Comparison of ENCODE assay signal across 10 cellular contexts in the genomic region with DNA sequence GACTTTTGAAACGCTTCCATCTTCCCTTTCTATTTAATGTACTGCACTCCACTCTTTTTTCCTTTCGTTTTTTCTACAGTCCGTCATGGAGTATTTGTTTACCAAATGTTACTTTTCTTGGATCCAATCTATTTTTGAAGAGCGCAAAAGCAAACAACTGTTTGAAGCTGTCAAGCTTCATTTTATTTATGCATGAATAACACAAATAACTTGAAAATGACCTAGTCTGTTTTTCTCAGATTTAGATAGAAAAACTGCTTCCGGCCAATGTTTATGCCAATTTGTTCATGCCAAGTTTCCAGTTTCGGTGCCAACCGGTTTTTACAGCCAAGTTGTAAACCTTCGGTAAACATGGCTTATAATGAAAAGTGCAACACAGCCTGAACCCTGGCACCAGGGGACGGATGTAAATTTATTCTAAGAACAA.
DNase-seq lines count a peak whose midpoint lies in the region; ATAC-seq, FAIRE-seq and TF ChIP-seq lines count a peak whose summit lies in the region.
"Had no signal": no experiment of that assay in that cellular context is flagged by ENCODE, and none has a peak within 500 bp of the region (broad histone marks: within the 10 kb centered on the region; RNA-seq: fewer than 3 reads in every experiment).

No MANE protein-coding gene starts in this region.

- H3K27me3 Mint-ChIP-seq in activated naive CD4-positive, alpha-beta T cell treated with anti-CD3 and anti-CD28 coated beads, Interleukin-2, amount 10 ng/mL, durations not matched to agents 7 days and 5 days = no peaks in the 10 kb centered on the region

- H3K9me3 ChIP-seq in kidney (ENCODE audit: control insufficient read depth in 1 of 2, low read length in 2 of 2) (no peaks in the 10 kb centered on the region), tibial artery (no peaks in the 10 kb centered on the region)

- intact Hi-C loops in kidney (cut with DNase I) (no loop called here), tibial artery (cut with DNase I; ENCODE audit: low total_unique reads) (loop anchor here (10.0 kb wide), 2 partner anchors 119 to 309 kb away; no protein-coding TSS in a partner anchor)

- no peak overlapping the region for H3K9ac ChIP-seq in kidney (ENCODE audit: low read length in 2 of 2)

- CTCF ChIA-PET in activated naive CD4-positive, alpha-beta T cell treated with anti-CD3 and anti-CD28 coated beads, Interleukin-2, amount 10 ng/mL, durations not matched to agents 7 days and 5 days (lab: Charles Lee) = interaction anchor here (0.7 kb wide), 1 partner anchor 693 kb away, joined by 3 read pairs; no protein-coding TSS in a partner anchor

- no peak for TF ChIP-seq CTCF in kidney (IDR thresholded peaks at IDR 0.05; ENCODE audit: borderline replicate concordance, extremely low read depth, insufficient read depth)
- no peak for TF ChIP-seq CTCF in tibial artery (IDR thresholded peaks at IDR 0.05)

- no peak for DNase-seq in activated naive CD4-positive, alpha-beta T cell treated with anti-CD3 and anti-CD28 coated beads, Interleukin-2, amount 10 ng/mL, durations not matched to agents 7 days and 5 days
- DNase-seq in activated naive CD4-positive, alpha-beta T cell treated with anti-CD3 and anti-CD28 coated beads, Interleukin-2, amount 50 U/mL, for 16 hours = no peak
- peak; percentile 11 for DNase-seq in amniotic epithelial cell (ENCODE audit: low read depth)
- DNase-seq in kidney = no peak
- DNase-seq in tibial artery = peak in 1 of 2 donors; percentile 38
- DNase-seq in NCI-H82 (lab: John Stamatoyannopoulos, UW) = no peak
- DNase-seq: effector CD8-positive, alpha-beta T cell; PC-9 had no signal

- peaks cover 14% of the 10 kb centered on the region for H3K36me3 Mint-ChIP-seq in activated naive CD4-positive, alpha-beta T cell treated with anti-CD3 and anti-CD28 coated beads, Interleukin-2, amount 10 ng/mL, durations not matched to agents 7 days and 5 days

- H3K4me1 ChIP-seq in kidney (ENCODE audit: control insufficient read depth in 1 of 2, insufficient read depth in 1 of 2, low read depth in 1 of 2, low read length in 2 of 2) (peaks cover 5 to 10% of the 10 kb centered on the region in 2 donors), tibial artery (peaks cover 0 to 26% (median 13%) of the 10 kb centered on the region in 4 donors)

- H3K27ac ChIP-seq in kidney (ENCODE audit: low read depth in 2 of 2, low read length in 2 of 2) = peak overlapping the region; percentile 82 to 88
- H3K27ac ChIP-seq in tibial artery = peak overlapping the region; percentile 81 to 82
- H3K27ac ChIP-seq: PC-9 had no signal

- peaks cover 54% of the 10 kb centered on the region for H3K4me1 Mint-ChIP-seq in activated naive CD4-positive, alpha-beta T cell treated with anti-CD3 and anti-CD28 coated beads, Interleukin-2, amount 10 ng/mL, durations not matched to agents 7 days and 5 days

- no peaks in the 10 kb centered on the region for H3K36me3 ChIP-seq in kidney (ENCODE audit: control insufficient read depth in 1 of 2, insufficient read depth in 2 of 2, low read length in 2 of 2)
- H3K36me3 ChIP-seq in tibial artery = no peaks in the 10 kb centered on the region

- peak overlapping the region; percentile 89 for H3K27ac Mint-ChIP-seq in activated naive CD4-positive, alpha-beta T cell treated with anti-CD3 and anti-CD28 coated beads, Interleukin-2, amount 10 ng/mL, durations not matched to agents 7 days and 5 days

- no peaks in the 10 kb centered on the region for H3K27me3 ChIP-seq in tibial artery

- peak overlapping the region; percentile 31 for H3K4me3 Mint-ChIP-seq in activated naive CD4-positive, alpha-beta T cell treated with anti-CD3 and anti-CD28 coated beads, Interleukin-2, amount 10 ng/mL, durations not matched to agents 7 days and 5 days

- peak overlapping the region; percentile 42 to 43 for H3K4me3 ChIP-seq in kidney (ENCODE audit: low read length in 2 of 2)
- peak overlapping the region; percentile 33 to 39 for H3K4me3 ChIP-seq in tibial artery
- H3K4me3 ChIP-seq: PC-9 had no signal

- peaks cover 21% of the 10 kb centered on the region for H3K9me3 Mint-ChIP-seq in activated naive CD4-positive, alpha-beta T cell treated with anti-CD3 and anti-CD28 coated beads, Interleukin-2, amount 10 ng/mL, durations not matched to agents 7 days and 5 days

- FAIRE-seq in kidney (lab: Jason Lieb, UNC) = peak; percentile 80

- no peak for ATAC-seq in GM21515 (IDR thresholded peaks at IDR 0.05; ENCODE audit: unreplicated experiment)
- no peak for ATAC-seq in HG03469 (IDR thresholded peaks at IDR 0.05; ENCODE audit: unreplicated experiment)
